24 cellular contexts compared by ENCODE assay signal in genomic region chr10:131239926-131240325, GRCh38.
"Had no signal": no experiment of that assay in that cellular context is flagged by ENCODE, and none has a peak within 500 bp of the region (broad histone marks: within the 10 kb centered on the region; RNA-seq: fewer than 3 reads in every experiment).

No MANE protein-coding gene starts in this region.

- H3K9me3 ChIP-seq: colonic mucosa, esophagus muscularis mucosa, esophagus squamous epithelium, gastrocnemius medialis, gastroesophageal sphincter, heart left ventricle, heart right ventricle had no signal

- H3K27me3 ChIP-seq: colonic mucosa, foreskin keratinocyte had no signal

- H3K4me3 ChIP-seq: colonic mucosa, coronary artery, dorsolateral prefrontal cortex, esophagus muscularis mucosa, esophagus squamous epithelium, gastrocnemius medialis, gastroesophageal sphincter, heart left ventricle, heart right ventricle had no signal

- H3K27ac ChIP-seq: colonic mucosa, coronary artery, dorsolateral prefrontal cortex, epithelial cell of prostate, esophagus muscularis mucosa, esophagus squamous epithelium, foreskin keratinocyte, gastrocnemius medialis, gastroesophageal sphincter, heart left ventricle, heart right ventricle had no signal

- ATAC-seq: effector memory CD8-positive, alpha-beta T cell; esophagus mucosa; foreskin keratinocyte; gastrocnemius medialis; gastroesophageal sphincter; heart left ventricle; heart right ventricle had no signal

- H3K4me1 ChIP-seq: colonic mucosa, esophagus muscularis mucosa, esophagus squamous epithelium, foreskin keratinocyte, gastrocnemius medialis, gastroesophageal sphincter, heart left ventricle, heart right ventricle had no signal

- H3K36me3 ChIP-seq: colonic mucosa, esophagus muscularis mucosa, esophagus squamous epithelium, gastrocnemius medialis, gastroesophageal sphincter, heart left ventricle, heart right ventricle had no signal

- DNase-seq: colonic mucosa; cortex of kidney; dermis blood vessel endothelial cell; dorsolateral prefrontal cortex; effector CD4-positive, alpha-beta T cell; effector CD8-positive, alpha-beta T cell; effector memory CD4-positive, alpha-beta T cell; effector memory CD8-positive, alpha-beta T cell; endodermal cell; erythroblast; esophagus squamous epithelium; foreskin fibroblast; foreskin keratinocyte; foreskin melanocyte; gastrocnemius medialis; glutamatergic neuron; head of caudate nucleus; heart left ventricle; heart right ventricle had no signal
